In the genomic region with DNA sequence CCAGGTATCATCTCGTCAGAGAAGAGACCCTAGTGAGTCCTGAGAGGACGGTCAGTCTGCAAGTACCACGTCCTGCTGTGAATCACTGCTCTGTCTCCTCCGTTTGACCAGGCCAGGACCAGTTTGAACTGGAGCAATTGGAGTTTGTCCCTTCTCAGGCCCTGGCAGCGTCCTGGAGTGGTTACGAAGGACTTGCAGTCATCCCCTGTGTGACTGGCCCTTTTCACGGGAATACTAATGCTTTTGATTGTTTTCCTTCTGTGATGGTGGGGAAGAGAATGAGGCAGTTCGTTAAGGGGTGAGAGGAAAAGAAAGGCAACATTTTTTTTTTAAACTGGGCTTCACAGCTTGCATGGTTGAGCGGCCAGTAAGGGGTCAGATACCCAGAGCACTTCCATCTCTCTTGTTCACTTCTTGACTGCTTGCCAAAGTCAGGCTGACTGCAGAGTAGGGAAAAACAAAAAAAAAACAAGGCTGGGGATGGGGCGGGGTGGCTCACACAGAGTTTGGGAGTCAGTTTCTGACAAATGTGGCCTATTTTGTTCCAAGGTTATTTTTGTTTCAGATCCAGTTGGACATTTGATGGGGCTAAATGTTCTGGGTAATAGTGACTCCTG, we compare ENCODE assay signal across 21 cellular contexts.
A peak's percentile ranks its signal among the peaks of the same experiment; 100 is the strongest.
DNase-seq lines count a peak whose midpoint lies in the region; TF ChIP-seq lines count a peak whose summit lies in the region.
"Had no signal": no experiment of that assay in that cellular context is flagged by ENCODE, and none has a peak within 500 bp of the region (broad histone marks: within the 10 kb centered on the region; RNA-seq: fewer than 3 reads in every experiment).

No MANE protein-coding gene starts in this region.

- no peaks in the 10 kb centered on the region for H3K36me3 Mint-ChIP-seq in nephron progenitor cell (ENCODE audit: low read depth)
- no peaks in the 10 kb centered on the region for H3K36me3 Mint-ChIP-seq in activated T-helper 2 cell treated with anti-CD3 and anti-CD28 coated beads, Interferon-gamma antibody, Interleukin-2, Interleukin-4, amounts not matched to agents 10 μg/mL and 5 μg/mL and 100 μg/mL, durations not matched to agents 14 hours and 24 hours and 36 hours (ENCODE audit: low read depth)

- intact Hi-C loops in dorsolateral prefrontal cortex (cut with DNase I) = loop anchor here in 1 of 2 donors (5.0 kb wide), 2 partner anchors 106 to 114 kb away; no protein-coding TSS in a partner anchor
- intact Hi-C loops in activated T-helper 2 cell treated with anti-CD3 and anti-CD28 coated beads, Interferon-gamma antibody, Interleukin-2, Interleukin-4, amounts not matched to agents 10 μg/mL and 5 μg/mL and 100 μg/mL, durations not matched to agents 14 hours and 24 hours and 36 hours (cut with micrococcal nuclease) = no loop called here

- H3K27ac ChIP-seq in dorsolateral prefrontal cortex = peak overlapping the region; percentile 22 to 99 (median 95)
- H3K27ac ChIP-seq: 22Rv1, BLaER1, esophagus squamous epithelium, GM23248, heart right ventricle, spleen had no signal

- H3K4me3 ChIP-seq in dorsolateral prefrontal cortex = peak overlapping the region; percentile 10 to 76 (median 53)
- H3K4me3 ChIP-seq: BLaER1, esophagus squamous epithelium, GM23248, heart right ventricle, spleen had no signal

- DNase-seq in DMS53 (lab: John Stamatoyannopoulos, UW) (peak; percentile 51), DMS53 treated with DMSO at 0.1 percent for 48 hours (lab: John Stamatoyannopoulos, UW; ENCODE audit: unreplicated experiment) (no peak), dorsolateral prefrontal cortex (peak; percentile 7 to 87 (median 74)), nephron progenitor cell (no peak), superior temporal gyrus (ENCODE audit: extremely low spot score) (peak; percentile 88), DMS153 treated with DMSO at 0.1 percent for 48 hours (lab: John Stamatoyannopoulos, UW; ENCODE audit: unreplicated experiment) (no peak), NCI-H2107 treated with DMSO at 0.1 percent for 48 hours (lab: John Stamatoyannopoulos, UW; ENCODE audit: unreplicated experiment) (no peak)
- no peak for DNase-seq in activated T-helper 2 cell treated with anti-CD3 and anti-CD28 coated beads, Interferon-gamma antibody, Interleukin-2, Interleukin-4, amounts not matched to agents 10 μg/mL and 5 μg/mL and 100 μg/mL, durations not matched to agents 14 hours and 24 hours and 36 hours (ENCODE audit: low spot score)
- DNase-seq: activated CD4-positive, alpha-beta T cell treated with anti-CD3 and anti-CD28 coated beads, Interleukin-2, amount 50 U/mL, for 1 hour; activated naive CD4-positive, alpha-beta T cell treated with anti-CD3 and anti-CD28 coated beads, Interleukin-2, amount 50 U/mL, for 16 hours; effector CD4-positive, alpha-beta T cell; esophagus squamous epithelium; GM23248; heart right ventricle; kidney; NCI-H1930; RPMI8226; spleen; trophoblast cell had no signal

- peak in 3 of 56 donors; percentile 7 to 25 (median 17) for TF ChIP-seq CTCF in dorsolateral prefrontal cortex (IDR thresholded peaks at IDR 0.05 in 54 of 56, conservative IDR thresholded peaks at IDR 0.05 in 2 of 56; ENCODE audit: low read depth in 1 of 56, partially characterized antibody in 56 of 56)
- TF ChIP-seq CTCF in nephron progenitor cell (IDR thresholded peaks at IDR 0.05) = no peak

- H3K4me1 Mint-ChIP-seq in nephron progenitor cell = peaks cover 6% of the 10 kb centered on the region
- H3K4me1 Mint-ChIP-seq in activated T-helper 2 cell treated with anti-CD3 and anti-CD28 coated beads, Interferon-gamma antibody, Interleukin-2, Interleukin-4, amounts not matched to agents 10 μg/mL and 5 μg/mL and 100 μg/mL, durations not matched to agents 14 hours and 24 hours and 36 hours (ENCODE audit: low read depth) = no peaks in the 10 kb centered on the region

- H3K27me3 ChIP-seq in dorsolateral prefrontal cortex = no peaks in the 10 kb centered on the region
- H3K27me3 ChIP-seq: BLaER1, esophagus squamous epithelium, heart right ventricle, spleen had no signal

- H3K9me3 Mint-ChIP-seq in nephron progenitor cell = no peaks in the 10 kb centered on the region
- H3K9me3 Mint-ChIP-seq in activated T-helper 2 cell treated with anti-CD3 and anti-CD28 coated beads, Interferon-gamma antibody, Interleukin-2, Interleukin-4, amounts not matched to agents 10 μg/mL and 5 μg/mL and 100 μg/mL, durations not matched to agents 14 hours and 24 hours and 36 hours = no peaks in the 10 kb centered on the region

- H3K27me3 Mint-ChIP-seq in nephron progenitor cell (ENCODE audit: low read depth, poor library complexity) = peaks cover 2% of the 10 kb centered on the region
- no peaks in the 10 kb centered on the region for H3K27me3 Mint-ChIP-seq in activated T-helper 2 cell treated with anti-CD3 and anti-CD28 coated beads, Interferon-gamma antibody, Interleukin-2, Interleukin-4, amounts not matched to agents 10 μg/mL and 5 μg/mL and 100 μg/mL, durations not matched to agents 14 hours and 24 hours and 36 hours (ENCODE audit: low read depth)

- H3K27ac Mint-ChIP-seq in nephron progenitor cell = peak overlapping the region; percentile 0
- no peak overlapping the region for H3K27ac Mint-ChIP-seq in activated T-helper 2 cell treated with anti-CD3 and anti-CD28 coated beads, Interferon-gamma antibody, Interleukin-2, Interleukin-4, amounts not matched to agents 10 μg/mL and 5 μg/mL and 100 μg/mL, durations not matched to agents 14 hours and 24 hours and 36 hours

- H3K4me3 Mint-ChIP-seq in nephron progenitor cell = no peak overlapping the region
- no peak overlapping the region for H3K4me3 Mint-ChIP-seq in activated T-helper 2 cell treated with anti-CD3 and anti-CD28 coated beads, Interferon-gamma antibody, Interleukin-2, Interleukin-4, amounts not matched to agents 10 μg/mL and 5 μg/mL and 100 μg/mL, durations not matched to agents 14 hours and 24 hours and 36 hours (ENCODE audit: low read depth)

Comparison
In these comparisons a context has a peak if more than half of its experiments do, and no peak if none do; other contexts are left out.
1. DNase-seq: peak in DMS53 (single experiment), dorsolateral prefrontal cortex (10 of 10) and superior temporal gyrus (single experiment); none in DMS53 treated with DMSO at 0.1 percent for 48 hours (single experiment), nephron progenitor cell (single experiment), activated T-helper 2 cell treated with anti-CD3 and anti-CD28 coated beads, Interferon-gamma antibody, Interleukin-2, Interleukin-4, amounts not matched to agents 10 μg/mL and 5 μg/mL and 100 μg/mL, durations not matched to agents 14 hours and 24 hours and 36 hours (single experiment), DMS153 treated with DMSO at 0.1 percent for 48 hours (single experiment) and NCI-H2107 treated with DMSO at 0.1 percent for 48 hours (single experiment).